In genomic region chr11:62443390-62444201, GRCh38 we compare ENCODE assay signal across 9 cellular contexts. TPM values are rescaled to one million over a fixed set of nuclear protein-coding genes. Genes with fewer than 3 reads are reported as not detected.
DNase-seq lines count a peak whose midpoint lies in the region; TF ChIP-seq lines count a peak whose summit lies in the region.
"Had no signal": no experiment of that assay in that cellular context is flagged by ENCODE, and none has a peak within 500 bp of the region (broad histone marks: within the 10 kb centered on the region; RNA-seq: fewer than 3 reads in every experiment).

No MANE protein-coding gene starts in this region.

- H3K9ac ChIP-seq in trophoblast cell (ENCODE audit: low read length) = no peak overlapping the region

- DNase-seq in BJ (ENCODE audit: low read depth) (no peak), SJCRH30 (no peak), esophagus muscularis mucosa (ENCODE audit: extremely low spot score) (no peak), trophoblast cell (no peak), NCI-H1105 treated with DMSO at 0.1 percent for 48 hours (lab: John Stamatoyannopoulos, UW) (no peak), anterior cingulate cortex (lab: John Stamatoyannopoulos, UW) (no peak), DMS 273 treated with DMSO at 0.1 percent for 48 hours (lab: John Stamatoyannopoulos, UW) (no peak)
- no peak for DNase-seq in stimulated activated CD4-positive, alpha-beta T cell treated with anti-CD3 and anti-CD28 coated beads, Interleukin-4, amount 100 ng/mL, for 4 hours

- no peak overlapping the region for H2AFZ ChIP-seq in trophoblast cell (ENCODE audit: insufficient read depth, low read length, poor library complexity)

- H3K27me3 ChIP-seq in BJ (ENCODE audit: control insufficient read depth, insufficient read depth, low read length) (no peaks in the 10 kb centered on the region), SJCRH30 (no peaks in the 10 kb centered on the region), esophagus muscularis mucosa (no peaks in the 10 kb centered on the region), trophoblast cell (ENCODE audit: insufficient read depth, low read length) (no peaks in the 10 kb centered on the region)

- H3K27ac ChIP-seq in SJCRH30 = peak overlapping the region; percentile 58
- H3K27ac ChIP-seq in esophagus muscularis mucosa (replicated peaks in 1 of 4) = peak overlapping the region; percentile 92 to 94 (median 94)
- no peak overlapping the region for H3K27ac ChIP-seq in trophoblast cell (ENCODE audit: low read depth, low read length)

- peaks cover 11% of the 10 kb centered on the region; the same call in 1 of the 2 replicates for H3K4me1 ChIP-seq in SJCRH30
- H3K4me1 ChIP-seq in esophagus muscularis mucosa = peaks cover 47 to 71% (median 63%) of the 10 kb centered on the region in 4 donors
- H3K4me1 ChIP-seq in trophoblast cell (ENCODE audit: control insufficient read depth in 1 of 2, insufficient read depth in 2 of 2, low read length in 2 of 2) = peaks cover 7 to 8% of the 10 kb centered on the region in 2 experiments

- H3K18ac ChIP-seq in trophoblast cell (ENCODE audit: low read length) = no peak overlapping the region

- CTCF ChIA-PET in BJ (lab: Yijun Ruan, JAX) = interaction anchor here (0.8 to 3.2 kb wide), 5 partner anchors 19 to 117 kb away, joined by 3 to 20 read pairs (median 5); no protein-coding TSS in a partner anchor

- no peak overlapping the region for H2BK120ac ChIP-seq in trophoblast cell (ENCODE audit: insufficient read depth, low read length, poor library complexity)

- H2AK5ac ChIP-seq in trophoblast cell (ENCODE audit: low read length) = peak overlapping the region; percentile 31

- no peak for TF ChIP-seq EP300 in esophagus muscularis mucosa (IDR thresholded peaks at IDR 0.05)

- no peaks in the 10 kb centered on the region for H3K36me3 ChIP-seq in BJ (ENCODE audit: control insufficient read depth, insufficient read depth, low read length)
- no peaks in the 10 kb centered on the region for H3K36me3 ChIP-seq in SJCRH30
- no peaks in the 10 kb centered on the region for H3K36me3 ChIP-seq in esophagus muscularis mucosa
- no peaks in the 10 kb centered on the region for H3K36me3 ChIP-seq in trophoblast cell (ENCODE audit: control insufficient read depth in 1 of 2, insufficient read depth in 2 of 2, low read length in 2 of 2)

- no peak overlapping the region for H2BK5ac ChIP-seq in trophoblast cell (ENCODE audit: low read depth, low read length, poor library complexity)

- no peak overlapping the region for H3K4me2 ChIP-seq in trophoblast cell (ENCODE audit: low read length)

- POLR2A ChIA-PET in BJ (lab: Charles Lee) = interaction anchor here (0.7 to 0.8 kb wide), 2 partner anchors 18 to 109 kb away, joined by 3 to 5 read pairs; no protein-coding TSS in a partner anchor

- H3K4ac ChIP-seq in trophoblast cell (ENCODE audit: low read depth, low read length) = no peak overlapping the region

- TF ChIP-seq POLR2A in esophagus muscularis mucosa (IDR thresholded peaks at IDR 0.05; ENCODE audit: low read depth) = no peak

- no peak overlapping the region for H4K8ac ChIP-seq in trophoblast cell (ENCODE audit: low read depth, low read length)

- no peak overlapping the region for H3K23ac ChIP-seq in trophoblast cell (ENCODE audit: low read length)

- no peak overlapping the region for H4K12ac ChIP-seq in trophoblast cell (ENCODE audit: low read depth, low read length)

- H3K4me3 ChIP-seq in BJ (ENCODE audit: low read depth, low read length) (peak overlapping the region; percentile 50), SJCRH30 (peak overlapping the region; percentile 43), esophagus muscularis mucosa (peak overlapping the region; percentile 46 to 60 (median 53)), trophoblast cell (ENCODE audit: low read depth, low read length) (no peak overlapping the region)

- H3K14ac ChIP-seq in trophoblast cell (ENCODE audit: low read length) = peak overlapping the region; percentile 5

- H3K9me3 ChIP-seq in SJCRH30 (replicated peaks) (no peaks in the 10 kb centered on the region), esophagus muscularis mucosa (no peaks in the 10 kb centered on the region), trophoblast cell (ENCODE audit: insufficient read depth, low read depth, low read length) (no peaks in the 10 kb centered on the region)

- intact Hi-C loops in esophagus muscularis mucosa (cut with DNase I) = no loop called here

- H3K79me2 ChIP-seq in trophoblast cell (ENCODE audit: control insufficient read depth, insufficient read depth, low read length, poor library complexity) = no peaks in the 10 kb centered on the region

- TF ChIP-seq CTCF in BJ (IDR thresholded peaks at IDR 0.05; ENCODE audit: insufficient read depth, low read depth, low read length) (no peak), esophagus muscularis mucosa (IDR thresholded peaks at IDR 0.05) (no peak)

- WGBS in esophagus muscularis mucosa = 75% methylated on average over 15 of the region's 17 CpGs
- WGBS in trophoblast cell (ENCODE audit: extremely low coverage, insufficient coverage, insufficient read length) = no CpG with 5 or more reads among the region's 17 CpGs

- H2BK12ac ChIP-seq in trophoblast cell (ENCODE audit: low read length) = peak overlapping the region; percentile 58

- no peak overlapping the region for H4K91ac ChIP-seq in trophoblast cell (ENCODE audit: low read depth, low read length)

- peaks cover 3% of the 10 kb centered on the region for H3K79me1 ChIP-seq in trophoblast cell (ENCODE audit: low read length)

RNA-seq across cellular contexts. Expression of gene SCGB1A1, which starts 24.8 kb away (rescaled TPM):
- not detected in 2 replicates for polyA plus RNA-seq in BJ (2011; rRNA removed)
- not detected in 2 replicates for polyA minus RNA-seq in BJ (2011; rRNA and poly(A)+ RNA removed)
- not detected in 2 replicates for total RNA-seq in SJCRH30 (2014; rRNA removed; shearing (Covaris generic))
- total RNA-seq in esophagus muscularis mucosa = 1 to 10 TPM in 1 of 4 donors, not detected in 3; 3.0 TPM
- polyA plus RNA-seq in trophoblast cell (2013) = not detected in 2 replicates
- total RNA-seq: SK-MEL-5 had no signal
